Comparison of ENCODE assay signal across 7 cellular contexts in genomic region chr18:6341303-6341702, GRCh38.
"Had no signal": no experiment of that assay in that cellular context is flagged by ENCODE, and none has a peak within 500 bp of the region (broad histone marks: within the 10 kb centered on the region; RNA-seq: fewer than 3 reads in every experiment).

No MANE protein-coding gene starts in this region.

- H3K4me3 ChIP-seq: GM12878 had no signal

- DNase-seq: GDM1, GF-D8 had no signal

- ATAC-seq: GM12878 had no signal

- FAIRE-seq: G401.6, GM12878, GM12891, GM18507, GM19239 had no signal
